19 cellular contexts compared by ENCODE assay signal in genomic region chr2:11862049-11862448, GRCh38.
DNase-seq lines count a peak whose midpoint lies in the region; ATAC-seq and TF ChIP-seq lines count a peak whose summit lies in the region.
"Had no signal": no experiment of that assay in that cellular context is flagged by ENCODE, and none has a peak within 500 bp of the region (broad histone marks: within the 10 kb centered on the region; RNA-seq: fewer than 3 reads in every experiment).

No MANE protein-coding gene starts in this region.

- no peak for TF ChIP-seq POLR2A in spleen (IDR thresholded peaks at IDR 0.05)

- ATAC-seq in GM18858 (IDR thresholded peaks at IDR 0.05; ENCODE audit: unreplicated experiment) (peak; percentile 29), GM21619 (IDR thresholded peaks at IDR 0.05; ENCODE audit: unreplicated experiment) (peak; percentile 33), HG03432 (IDR thresholded peaks at IDR 0.05; ENCODE audit: unreplicated experiment) (peak; percentile 43), HG03460 (IDR thresholded peaks at IDR 0.05; ENCODE audit: unreplicated experiment) (no peak)
- ATAC-seq: HCT116, left lobe of liver had no signal

- no peak for TF ChIP-seq CTCF in spleen (IDR thresholded peaks at IDR 0.05 in 8 of 11, conservative IDR thresholded peaks at IDR 0.05 in 3 of 11)

- H3K27me3 ChIP-seq in spleen (replicated peaks in 1 of 7), result no peaks in the 10 kb centered on the region
- H3K27me3 ChIP-seq: dorsolateral prefrontal cortex, esophagus squamous epithelium, uterus had no signal

- WGBS in spleen, 5 donors, result 67 to 86% (median 80%) methylated on average over 3 of the region's 3 CpGs

- intact Hi-C loops in spleen (cut with DNase I; ENCODE audit: low total_unique reads), result no loop called here

- H3K9me3 ChIP-seq in spleen, result peaks cover 0 to 22% (median 10%) of the 10 kb centered on the region in 8 donors
- H3K9me3 ChIP-seq: prostate gland, uterus had no signal

- H3K4me1 ChIP-seq in spleen, result peaks cover 9 to 63% (median 34%) of the 10 kb centered on the region in 6 donors
- H3K4me1 ChIP-seq: prostate gland, uterus had no signal

- no peak overlapping the region for H3K4me3 ChIP-seq in spleen
- H3K4me3 ChIP-seq: dorsolateral prefrontal cortex, esophagus squamous epithelium, prostate gland, smooth muscle cell, uterus had no signal

- no peaks in the 10 kb centered on the region for H3K36me3 ChIP-seq in spleen
- H3K36me3 ChIP-seq: esophagus squamous epithelium, prostate gland, uterus had no signal

- H3K27ac ChIP-seq in spleen, result no peak overlapping the region
- H3K27ac ChIP-seq: dorsolateral prefrontal cortex, esophagus squamous epithelium, HL-60, prostate gland, uterus had no signal

- DNase-seq in spleen (peak; percentile 16), GF-D8 (lab: John Stamatoyannopoulos, UW) (no peak), NOMO-1 treated with DMSO at 0.1 percent for 48 hours (lab: John Stamatoyannopoulos, UW; ENCODE audit: unreplicated experiment) (no peak)
- DNase-seq: activated CD4-positive, alpha-beta memory T cell treated with anti-CD3 and anti-CD28 coated beads for 36 hours; activated T-cell treated with anti-CD3 and anti-CD28 coated beads, Interleukin-2, amount 50 U/mL, for 48 hours; dorsolateral prefrontal cortex; esophagus squamous epithelium; NCI-H2029 treated with DMSO at 0.1 percent for 48 hours; stimulated activated CD4-positive, alpha-beta T cell treated with anti-CD3 and anti-CD28 coated beads, Interleukin-4, amount 100 ng/mL, for 4 hours; uterus had no signal
